13 cellular contexts compared by ENCODE assay signal in the genomic region with DNA sequence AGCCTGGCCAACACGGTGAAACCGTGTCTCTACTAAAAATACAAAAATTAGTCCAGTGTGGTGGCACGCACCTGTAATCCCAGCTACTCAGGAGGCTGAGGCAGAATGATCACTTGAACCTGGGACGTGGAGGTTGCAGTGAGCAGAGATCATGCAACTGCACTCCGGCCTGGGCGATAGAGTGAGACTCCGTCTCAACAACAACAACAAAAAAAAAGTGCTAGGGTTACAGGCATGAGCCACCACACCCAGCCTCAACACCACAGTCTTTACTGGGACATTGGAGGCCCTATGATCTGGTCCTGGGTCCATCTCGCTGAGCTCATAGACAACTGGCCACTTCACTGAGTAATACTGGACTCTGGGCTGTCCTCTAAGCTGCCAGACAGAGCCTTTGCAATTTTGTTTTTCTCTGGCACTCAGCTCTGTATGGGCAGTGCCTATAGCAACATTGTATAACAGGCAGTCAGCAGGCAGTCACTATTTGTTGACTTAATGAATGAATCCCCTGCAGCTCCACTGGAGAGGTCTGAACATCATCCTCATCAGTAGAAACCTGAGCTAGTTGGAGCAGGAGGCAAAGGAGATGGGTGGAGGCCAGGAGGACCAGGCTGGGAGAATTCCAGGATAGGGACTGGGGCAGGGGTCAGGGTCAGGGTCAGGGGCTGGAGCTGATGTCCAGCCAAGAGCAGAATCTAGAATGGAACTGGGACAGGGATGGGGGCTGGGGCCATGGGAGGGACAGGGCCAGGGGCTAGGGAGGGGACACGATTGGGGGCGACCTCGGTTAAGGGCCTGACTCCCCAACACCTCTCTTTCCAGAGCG. TPM values are rescaled to one million over a fixed set of nuclear protein-coding genes. Genes with fewer than 3 reads are reported as not detected.
DNase-seq lines count a peak whose midpoint lies in the region; ATAC-seq and TF ChIP-seq lines count a peak whose summit lies in the region.
"Had no signal": no experiment of that assay in that cellular context is flagged by ENCODE, and none has a peak within 500 bp of the region (broad histone marks: within the 10 kb centered on the region; RNA-seq: fewer than 3 reads in every experiment).

No MANE protein-coding gene starts in this region.

- peaks cover 5 to 9% of the 10 kb centered on the region in 2 experiments; a peak in 3 of 4 replicates for H3K4me1 ChIP-seq in HCT116 (ENCODE audit: control insufficient read depth in 1 of 2, insufficient read depth in 2 of 2, low read length in 2 of 2)

- no peaks in the 10 kb centered on the region for H3K36me3 ChIP-seq in HCT116 (ENCODE audit: control insufficient read depth in 1 of 2, insufficient read depth in 2 of 2, low read length in 2 of 2)

- H4K20me1 ChIP-seq in HCT116 (ENCODE audit: insufficient read depth), result no peaks in the 10 kb centered on the region

- TF ChIP-seq CTCF in AG04449 (IDR thresholded peaks at IDR 0.05; ENCODE audit: insufficient read depth, low read length, missing control alignments) (no peak), HCT116 (IDR thresholded peaks at IDR 0.05 in 2 of 3, conservative IDR thresholded peaks at IDR 0.05 in 1 of 3; ENCODE audit: borderline replicate concordance in 1 of 3, insufficient read depth in 1 of 3, low read depth in 2 of 3, low read length in 2 of 3) (no peak)

- TF ChIP-seq POLR2A in HCT116 (IDR thresholded peaks at IDR 0.05; ENCODE audit: borderline replicate concordance, extremely low read depth, insufficient read depth, insufficient read length), result no peak

- intact Hi-C loops in HCT116 (cut with micrococcal nuclease), result loop anchor here (10.0 kb wide), 1 partner anchor 58 kb away; the partner anchor contains the start of gene EXOC3L2
- intact Hi-C loops in posterior vena cava (cut with DNase I), result no loop called here

- no peak overlapping the region for H3K4me3 ChIP-seq in AG04449 (ENCODE audit: low read depth, low read length)
- no peak overlapping the region for H3K4me3 ChIP-seq in HCT116 (replicated peaks in 1 of 2; ENCODE audit: low read depth in 1 of 2, low read length in 2 of 2)

- no peaks in the 10 kb centered on the region; the same call in 1 of the 2 replicates for H3K79me2 ChIP-seq in HCT116 (ENCODE audit: insufficient read depth, low read length)

- RAD21 ChIA-PET in HCT116 (lab: Charles Lee; ENCODE audit: low non-redundant PET in 1 of 2, low total read pairs in 2 of 2, uncharacterized antibody in 2 of 2, unreplicated experiment in 2 of 2), result interaction anchor here in 1 of 2 experiments (0.8 kb wide), 1 partner anchor 152 kb away, joined by 3 read pairs; no protein-coding TSS in a partner anchor

- H3K27ac ChIP-seq in HCT116 (ENCODE audit: low read depth, low read length), result no peak overlapping the region

- no peak overlapping the region for H3K9ac ChIP-seq in HCT116 (ENCODE audit: low read length)

- no peaks in the 10 kb centered on the region for H3K9me2 ChIP-seq in HCT116 (ENCODE audit: insufficient read depth)

- no TSS peak for BruUV-seq in HCT116 (replicated peaks; lab: Mats Ljungman, UMichigan)

- TF ChIP-seq RAD21 in HCT116 (IDR thresholded peaks at IDR 0.05; ENCODE audit: low read depth), result no peak

- H3K9me3 ChIP-seq in HCT116 (ENCODE audit: control insufficient read depth in 1 of 2, insufficient read depth in 1 of 2, low read depth in 1 of 2, low read length in 2 of 2), result no peaks in the 10 kb centered on the region

- no peak overlapping the region for H2AFZ ChIP-seq in HCT116 (ENCODE audit: low read depth, low read length, poor library complexity, severe bottlenecking)

- POLR2A ChIA-PET in AG04449 (lab: Yijun Ruan, JAX) (interaction anchor here (1.4 kb wide), 1 partner anchor 9 kb away, joined by 7 read pairs; the partner anchor contains the start of genes BLOC1S3 and TRAPPC6A), HCT116 (lab: Charles Lee) (no interaction called here)

- peak; percentile 24 for DNase-seq in AG04449 (ENCODE audit: low read depth, low spot score)
- no peak for DNase-seq in HCT116 (ENCODE audit: low read depth, low spot score)
- DNase-seq in RKO (ENCODE audit: low spot score), result peak; percentile 37
- no peak for DNase-seq in left lobe of liver (ENCODE audit: low spot score)
- DNase-seq in posterior vena cava (ENCODE audit: low spot score), result no peak
- DNase-seq: activated CD8-positive, alpha-beta memory T cell treated with anti-CD3 and anti-CD28 coated beads, Interleukin-2, amount 50 U/mL, for 4 hours; activated naive CD4-positive, alpha-beta T cell treated with Interleukin-2 at 50 U/mL for 16 hours; GF-D8; natural killer cell; T1000 had no signal

- H3K4me2 ChIP-seq in HCT116 (ENCODE audit: low read length), result peak overlapping the region; percentile 29

- H3K27me3 ChIP-seq in HCT116 (ENCODE audit: insufficient read depth, low read length), result no peaks in the 10 kb centered on the region

- CTCF ChIA-PET in AG04449 (lab: Yijun Ruan, JAX) (interaction anchor here (1.1 to 1.7 kb wide), 4 partner anchors 8 to 134 kb away, joined by 3 to 9 read pairs (median 4); partner anchors contain the start of genes BLOC1S3 and TRAPPC6A), HCT116 (lab: Charles Lee) (interaction anchor here (0.6 to 2.3 kb wide), 2 partner anchors 8 to 13 kb away, joined by 3 to 11 read pairs; partner anchors contain the start of genes BLOC1S3 and TRAPPC6A)

- ATAC-seq in HCT116 (no peak), left lobe of liver (peak; percentile 75), HG03457 (IDR thresholded peaks at IDR 0.05; ENCODE audit: unreplicated experiment) (no peak), HG03565 (IDR thresholded peaks at IDR 0.05; ENCODE audit: unreplicated experiment) (no peak)

TF ChIP-seq in HCT116, 20 proteins besides CTCF, POLR2A, EP300 and RAD21 (continues in another document):
- TF ChIP-seq CEBPB (IDR thresholded peaks at IDR 0.05; ENCODE audit: low read depth), result no peak
- TF ChIP-seq JUND (IDR thresholded peaks at IDR 0.05), result no peak
- no peak for TF ChIP-seq YY1 (IDR thresholded peaks at IDR 0.05; ENCODE audit: extremely low read depth, insufficient replicate concordance, low read depth, low read length)
- TF ChIP-seq SIN3A (IDR thresholded peaks at IDR 0.05; ENCODE audit: low read depth), result no peak
- no peak for TF ChIP-seq EZH2 (IDR thresholded peaks at IDR 0.05)
- no peak for TF ChIP-seq FOSL1 (IDR thresholded peaks at IDR 0.05; ENCODE audit: low read depth)
- TF ChIP-seq TCF7L2 (IDR thresholded peaks at IDR 0.05; ENCODE audit: borderline replicate concordance, extremely low read depth, insufficient read depth, insufficient read length), result no peak
- TF ChIP-seq CBX3 (IDR thresholded peaks at IDR 0.05; ENCODE audit: low read depth), result no peak
- TF ChIP-seq SP1 (IDR thresholded peaks at IDR 0.05; ENCODE audit: low read depth), result no peak
- TF ChIP-seq ZFX (IDR thresholded peaks at IDR 0.05), result no peak
- no peak for TF ChIP-seq ZBTB33 (IDR thresholded peaks at IDR 0.05; ENCODE audit: extremely low read depth, insufficient replicate concordance, low read length)
- TF ChIP-seq SRF (IDR thresholded peaks at IDR 0.05; ENCODE audit: low read depth), result no peak
- no peak for TF ChIP-seq EZH2phosphoT487 (IDR thresholded peaks at IDR 0.05; ENCODE audit: borderline replicate concordance)
- TF ChIP-seq EGR1 (IDR thresholded peaks at IDR 0.05; ENCODE audit: low read depth), result no peak

RNA-seq across cellular contexts. Expression of gene BLOC1S3, which starts 8.1 kb away (rescaled TPM):
- total RNA-seq in HCT116 (2021; ENCODE audit: unreplicated experiment), result 12.2 TPM
- 7.7 and 7.9 TPM in 2 replicates for polyA plus RNA-seq in HCT116 (2012)
- total RNA-seq in left lobe of liver, result 6.5 TPM
- 10 to 100 TPM in 1 of 2 donors, 1 to 10 TPM in 1; 8.7 to 11.2 TPM for total RNA-seq in posterior vena cava

RNA-seq across cellular contexts. Expression of gene TRAPPC6A, which starts 8.7 kb away (rescaled TPM):
- total RNA-seq in HCT116 (2021; ENCODE audit: unreplicated experiment), result 26.9 TPM
- polyA plus RNA-seq in HCT116 (2012), result 33.9 and 38.7 TPM in 2 replicates
- total RNA-seq in left lobe of liver, result 30.6 TPM
- 1 to 10 TPM; 6.5 to 7.7 TPM for total RNA-seq in posterior vena cava

RNA-seq across cellular contexts. Expression of gene NKPD1, which starts 25.9 kb away (rescaled TPM):
- total RNA-seq in HCT116 (2021; ENCODE audit: unreplicated experiment) (0.64 TPM), left lobe of liver (not detected), posterior vena cava (not detected)
- 0.47 and 0.65 TPM in 2 replicates for polyA plus RNA-seq in HCT116 (2012)

RNA-seq across cellular contexts. Expression of gene EXOC3L2, which starts 58.5 kb away (rescaled TPM):
- total RNA-seq in HCT116 (2021; ENCODE audit: unreplicated experiment) (not detected), left lobe of liver (4.3 TPM), posterior vena cava (1 to 10 TPM; 2.9 to 3.6 TPM)
- polyA plus RNA-seq in HCT116 (2012), result 0.08 TPM in 1 of 2 replicates, not detected in the other
- total RNA-seq: activated CD4-positive, alpha-beta T cell treated with anti-CD3 and anti-CD28 coated beads for 36 hours had no signal

Comparison
In these comparisons a context has a peak if more than half of its experiments do, and no peak if none do; other contexts are left out.
1. DNase-seq: peak in AG04449 (single experiment) and RKO (single experiment); none in HCT116 (single experiment), left lobe of liver (single experiment) and posterior vena cava (single experiment).